22 cellular contexts compared by ENCODE assay signal in the genomic region with DNA sequence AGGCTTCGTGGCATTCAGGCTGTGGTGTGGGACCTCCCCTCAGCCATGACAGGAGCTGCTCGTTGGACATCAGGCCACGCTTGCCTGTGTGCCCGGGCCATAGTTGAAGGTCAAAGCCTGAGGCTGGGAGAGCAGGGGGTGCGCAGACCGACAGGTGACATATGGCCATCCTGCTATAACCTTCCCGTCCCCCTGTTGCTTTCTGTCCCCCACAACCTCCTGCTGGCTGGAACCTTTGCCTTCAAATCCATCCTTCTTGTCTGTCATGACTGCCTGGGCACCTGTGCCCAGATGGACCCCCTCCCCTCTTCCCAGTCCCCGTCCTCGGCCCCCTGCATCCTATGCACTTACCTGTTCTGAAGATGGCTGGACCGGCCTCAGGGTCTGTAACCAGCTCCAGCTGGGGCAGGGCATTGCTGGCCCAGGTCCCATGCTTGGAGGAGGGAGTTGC.
DNase-seq lines count a peak whose midpoint lies in the region; ATAC-seq and TF ChIP-seq lines count a peak whose summit lies in the region.
"Had no signal": no experiment of that assay in that cellular context is flagged by ENCODE, and none has a peak within 500 bp of the region (broad histone marks: within the 10 kb centered on the region; RNA-seq: fewer than 3 reads in every experiment).

No MANE protein-coding gene starts in this region.

- TF ChIP-seq EP300 in stomach (IDR thresholded peaks at IDR 0.05), result no peak

- TF ChIP-seq POLR2A in stomach (IDR thresholded peaks at IDR 0.05) (no peak), uterus (IDR thresholded peaks at IDR 0.05) (no peak)

- H3K27ac Mint-ChIP-seq in stimulated activated memory B cell treated with anti-CD40 and anti-IgM and Interleukin-4, amounts not matched to agents 10 μg/mL and 1 μg/mL and 100 μg/mL, for 72 hours, result no peak overlapping the region
- H3K27ac Mint-ChIP-seq: mesothelial cell of epicardium; nephron progenitor cell; T-helper 1 cell treated with Interleukin-12 subunit alpha and Interleukin-12 subunit beta and Interleukin-4 antibody, amounts not matched to agents 30 μg/mL and 1 μg/mL, for 36 hours had no signal

- H3K4me1 Mint-ChIP-seq in stimulated activated memory B cell treated with anti-CD40 and anti-IgM and Interleukin-4, amounts not matched to agents 10 μg/mL and 1 μg/mL and 100 μg/mL, for 72 hours, result peaks cover 46% of the 10 kb centered on the region
- H3K4me1 Mint-ChIP-seq: mesothelial cell of epicardium had no signal

- H3K4me3 ChIP-seq in coronary artery, result no peak overlapping the region
- no peak overlapping the region for H3K4me3 ChIP-seq in stomach
- no peak overlapping the region for H3K4me3 ChIP-seq in uterus
- H3K4me3 ChIP-seq: psoas muscle had no signal

- H3K27ac ChIP-seq in coronary artery, result no peak overlapping the region
- no peak overlapping the region for H3K27ac ChIP-seq in stomach
- no peak overlapping the region for H3K27ac ChIP-seq in uterus
- H3K27ac ChIP-seq: psoas muscle, WERI-Rb-1 had no signal

- no peak for ATAC-seq in activated CD4-positive, CD25-positive, alpha-beta regulatory T cell treated with anti-CD3 and anti-CD28 coated beads, Interleukin-2, amount 50 U/mL, for 24 hours
- no peak for ATAC-seq in stimulated activated memory B cell treated with anti-CD40 and anti-IgM and Interleukin-4, amounts not matched to agents 10 μg/mL and 1 μg/mL and 100 μg/mL, for 72 hours
- ATAC-seq: psoas muscle had no signal

- H3K36me3 ChIP-seq in stomach, result peaks cover 0 to 52% (median 15%) of the 10 kb centered on the region in 4 donors
- no peaks in the 10 kb centered on the region for H3K36me3 ChIP-seq in uterus
- H3K36me3 ChIP-seq: BE2C had no signal

- WGBS in stomach, 5 donors, result 85 to 96% (median 90%) methylated on average over 9 to 10 of the region's 10 CpGs

- H3K27me3 ChIP-seq in stomach, result no peaks in the 10 kb centered on the region
- no peaks in the 10 kb centered on the region for H3K27me3 ChIP-seq in uterus
- H3K27me3 ChIP-seq: BE2C had no signal

- peaks cover 15% of the 10 kb centered on the region for H3K27me3 Mint-ChIP-seq in stimulated activated memory B cell treated with anti-CD40 and anti-IgM and Interleukin-4, amounts not matched to agents 10 μg/mL and 1 μg/mL and 100 μg/mL, for 72 hours

- DNase-seq in activated CD4-positive, CD25-positive, alpha-beta regulatory T cell treated with anti-CD3 and anti-CD28 coated beads, Interleukin-2, amount 50 U/mL, for 72 hours, result peak; percentile 26
- DNase-seq in GM20000 (ENCODE audit: low spot score) (peak; percentile 34), coronary artery (ENCODE audit: low spot score) (peak; percentile 57), stomach (peak; percentile 24), mucosa of gallbladder (ENCODE audit: low spot score) (no peak), uterus (no peak)
- DNase-seq: activated gamma-delta T cell treated with Interleukin-2 at 50 U/mL for 16 hours, amygdala, BE2C, caudate nucleus, COR-L47, Kasumi-1, NCI-H1092, NCI-H510A treated with DMSO at 0.1 percent for 48 hours, nephron progenitor cell, SHP77, WERI-Rb-1 had no signal

- TF ChIP-seq CTCF in GM20000 (IDR thresholded peaks at IDR 0.05; ENCODE audit: extremely low read depth, missing control alignments) (no peak), coronary artery (IDR thresholded peaks at IDR 0.05) (no peak), stomach (IDR thresholded peaks at IDR 0.05) (no peak), uterus (IDR thresholded peaks at IDR 0.05) (no peak)

- H3K4me1 ChIP-seq in stomach (peaks cover 8 to 30% (median 20%) of the 10 kb centered on the region in 4 donors), uterus (no peaks in the 10 kb centered on the region)
- H3K4me1 ChIP-seq: BE2C had no signal

- intact Hi-C loops in stomach (cut with DNase I; ENCODE audit: low total_unique reads) (no loop called here), uterus (cut with DNase I; ENCODE audit: low total_unique reads) (no loop called here)

- H3K4me3 Mint-ChIP-seq in stimulated activated memory B cell treated with anti-CD40 and anti-IgM and Interleukin-4, amounts not matched to agents 10 μg/mL and 1 μg/mL and 100 μg/mL, for 72 hours, result no peak overlapping the region
- H3K4me3 Mint-ChIP-seq: mesothelial cell of epicardium; nephron progenitor cell; T-helper 1 cell treated with Interleukin-12 subunit alpha and Interleukin-12 subunit beta and Interleukin-4 antibody, amounts not matched to agents 30 μg/mL and 1 μg/mL, for 36 hours had no signal

- H3K9me3 ChIP-seq in stomach (no peaks in the 10 kb centered on the region), uterus (no peaks in the 10 kb centered on the region)
- H3K9me3 ChIP-seq: BE2C, psoas muscle had no signal

- no peaks in the 10 kb centered on the region for H3K36me3 Mint-ChIP-seq in stimulated activated memory B cell treated with anti-CD40 and anti-IgM and Interleukin-4, amounts not matched to agents 10 μg/mL and 1 μg/mL and 100 μg/mL, for 72 hours

- no peaks in the 10 kb centered on the region for H3K9me3 Mint-ChIP-seq in stimulated activated memory B cell treated with anti-CD40 and anti-IgM and Interleukin-4, amounts not matched to agents 10 μg/mL and 1 μg/mL and 100 μg/mL, for 72 hours

Comparison
In these comparisons a context has a peak if more than half of its experiments do, and no peak if none do; other contexts are left out.
1. DNase-seq: peak in activated CD4-positive, CD25-positive, alpha-beta regulatory T cell treated with anti-CD3 and anti-CD28 coated beads, Interleukin-2, amount 50 U/mL, for 72 hours (single experiment), GM20000 (single experiment), coronary artery (single experiment) and stomach (single experiment); none in mucosa of gallbladder (single experiment) and uterus (0 of 2).